In the genomic region with DNA sequence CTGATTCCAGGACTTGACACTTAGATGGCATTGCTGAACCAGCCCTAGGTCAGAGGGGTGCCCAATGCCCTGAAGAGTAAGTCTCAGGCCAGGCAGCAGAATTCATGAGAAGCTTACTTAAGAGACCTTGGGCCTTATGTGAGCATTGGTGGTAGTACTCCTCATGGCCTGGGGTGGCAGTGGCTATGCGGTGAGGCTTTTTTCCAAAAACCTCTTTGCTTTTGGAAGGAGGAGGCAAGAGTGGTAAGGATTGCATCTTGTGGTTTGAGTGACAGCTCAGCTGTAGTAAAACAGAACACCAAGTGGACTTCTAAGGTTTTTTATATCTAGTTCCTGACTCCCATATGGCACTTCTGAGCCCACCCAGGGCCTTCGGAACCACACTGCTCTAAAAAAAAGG, we compare ENCODE assay signal across 20 cellular contexts.
DNase-seq lines count a peak whose midpoint lies in the region; ATAC-seq and TF ChIP-seq lines count a peak whose summit lies in the region.
"Had no signal": no experiment of that assay in that cellular context is flagged by ENCODE, and none has a peak within 500 bp of the region (broad histone marks: within the 10 kb centered on the region; RNA-seq: fewer than 3 reads in every experiment).

No MANE protein-coding gene starts in this region.

- no peaks in the 10 kb centered on the region for H3K79me1 ChIP-seq in mesendoderm (ENCODE audit: low read length)

- peak; percentile 35 for DNase-seq in GM23338 (ENCODE audit: low spot score)
- peak; percentile 7 for DNase-seq in RPMI8226
- DNase-seq in mesendoderm, result peak; percentile 34
- no peak for DNase-seq in hippocampal formation (lab: John Stamatoyannopoulos, UW)
- DNase-seq in AML-193 (lab: John Stamatoyannopoulos, UW), result no peak
- DNase-seq in activated CD8-positive, alpha-beta memory T cell treated with anti-CD3 and anti-CD28 coated beads for 24 hours, result no peak
- DNase-seq: BE2C; CD4-positive, CD25-positive, alpha-beta regulatory T cell; DMS79; GF-D8; IMR-90; KG1; MG63; NCI-H2029; NCI-H446 treated with DMSO at 0.1 percent for 48 hours; NCI-H526; Peyer's patch; SIG-M5 had no signal

- no CpG with 5 or more reads among the region's 2 CpGs for WGBS in mesendoderm (ENCODE audit: extremely low coverage, insufficient coverage, low lambda C conversion rate)

- no peak overlapping the region for H2AFZ ChIP-seq in GM23338

- H3K4me3 ChIP-seq in GM23338 (no peak overlapping the region), mesendoderm (ENCODE audit: low read length) (no peak overlapping the region)
- H3K4me3 ChIP-seq: MG63, Peyer's patch, SK-N-MC had no signal

- H3K4me1 ChIP-seq in GM23338 (ENCODE audit: insufficient read depth), result no peaks in the 10 kb centered on the region
- H3K4me1 ChIP-seq in mesendoderm (ENCODE audit: control insufficient read depth, low read depth, low read length), result no peaks in the 10 kb centered on the region
- H3K4me1 ChIP-seq: BE2C, Peyer's patch had no signal

- H4K20me1 ChIP-seq in GM23338 (replicated peaks; ENCODE audit: insufficient read depth), result no peaks in the 10 kb centered on the region

- no peak overlapping the region for H4K5ac ChIP-seq in mesendoderm (ENCODE audit: low read length)

- H2BK5ac ChIP-seq in mesendoderm (ENCODE audit: low read length), result no peak overlapping the region

- no peaks in the 10 kb centered on the region for H3K36me3 ChIP-seq in GM23338 (ENCODE audit: insufficient read depth)
- H3K36me3 ChIP-seq in mesendoderm (ENCODE audit: control insufficient read depth, insufficient read depth, low read length), result no peaks in the 10 kb centered on the region
- H3K36me3 ChIP-seq: BE2C, MG63, Peyer's patch had no signal

- no peaks in the 10 kb centered on the region for H3F3A ChIP-seq in GM23338 (replicated peaks; ENCODE audit: low read depth)

- peaks cover 9% of the 10 kb centered on the region; the same call in 2 of the 3 replicates for H3K36me3 Mint-ChIP-seq in GM23338 (ENCODE audit: low read depth)
- H3K36me3 Mint-ChIP-seq: CD4-positive, CD25-positive, alpha-beta regulatory T cell had no signal

- H2BK120ac ChIP-seq in mesendoderm (ENCODE audit: low read depth, low read length), result no peak overlapping the region

- H3K56ac ChIP-seq in mesendoderm (ENCODE audit: low read length), result no peak overlapping the region

- no peak overlapping the region for H3K4me2 ChIP-seq in GM23338
- H3K4me2 ChIP-seq in mesendoderm (ENCODE audit: low read length), result no peak overlapping the region

- no peak overlapping the region for H4K8ac ChIP-seq in mesendoderm (ENCODE audit: low read depth, low read length)

- no peak overlapping the region for H3K27ac ChIP-seq in C4-2B
- no peak overlapping the region for H3K27ac ChIP-seq in GM23338 (ENCODE audit: low read depth)
- H3K27ac ChIP-seq in mesendoderm (ENCODE audit: low read depth, low read length), result no peak overlapping the region
- H3K27ac ChIP-seq: Peyer's patch, SK-N-MC had no signal

- H3K79me2 ChIP-seq in GM23338 (replicated peaks; ENCODE audit: insufficient read depth) (no peaks in the 10 kb centered on the region), mesendoderm (ENCODE audit: control insufficient read depth, insufficient read depth, low read length) (no peaks in the 10 kb centered on the region)

- no peak overlapping the region for H3K4me3 Mint-ChIP-seq in GM23338
- H3K4me3 Mint-ChIP-seq: CD4-positive, CD25-positive, alpha-beta regulatory T cell had no signal

- H3K4ac ChIP-seq in mesendoderm (ENCODE audit: low read depth, low read length), result no peak overlapping the region

- no peak overlapping the region for H3K23ac ChIP-seq in mesendoderm (ENCODE audit: low read length)

- H3K27ac Mint-ChIP-seq in GM23338, result no peak overlapping the region
- H3K27ac Mint-ChIP-seq: CD4-positive, CD25-positive, alpha-beta regulatory T cell had no signal

- no peak for ATAC-seq in GM23338

- 0 out of 2 replicates have a peak, but pooled peaks cover 5% of the 10 kb centered on the region for H3K9me2 ChIP-seq in GM23338 (ENCODE audit: insufficient read depth)

- H3K9ac ChIP-seq in mesendoderm (ENCODE audit: low read length), result no peak overlapping the region

- peak; percentile 26; the same call in 1 of the 2 replicates for TF ChIP-seq CTCF in C4-2B (conservative IDR thresholded peaks at IDR 0.05)
- peak; percentile 19 to 28; a peak in 2 of 4 replicates for TF ChIP-seq CTCF in GM23338 (conservative IDR thresholded peaks at IDR 0.05; ENCODE audit: low read depth in 2 of 2)

- H3K27me3 ChIP-seq in GM23338 (ENCODE audit: insufficient read depth) (no peaks in the 10 kb centered on the region), mesendoderm (ENCODE audit: insufficient read depth, low read length, poor library complexity) (no peaks in the 10 kb centered on the region)
- H3K27me3 ChIP-seq: BE2C, MG63, Peyer's patch had no signal

- H2AK5ac ChIP-seq in mesendoderm (ENCODE audit: low read length), result no peak overlapping the region

- H2BK15ac ChIP-seq in mesendoderm (replicated peaks; ENCODE audit: low read depth), result no peak overlapping the region

- H3K4me1 Mint-ChIP-seq in GM23338, result no peaks in the 10 kb centered on the region
- H3K4me1 Mint-ChIP-seq: CD4-positive, CD25-positive, alpha-beta regulatory T cell had no signal

- H3K9me3 Mint-ChIP-seq in GM23338, result peaks cover 28% of the 10 kb centered on the region

- H3K27me3 Mint-ChIP-seq in GM23338 (ENCODE audit: insufficient read depth, low read depth, poor library complexity), result peaks cover 5% of the 10 kb centered on the region
- H3K27me3 Mint-ChIP-seq: CD4-positive, CD25-positive, alpha-beta regulatory T cell had no signal

- no peak overlapping the region for H3K18ac ChIP-seq in mesendoderm (ENCODE audit: low read length)

TF ChIP-seq in GM23338, 12 proteins besides CTCF, POLR2A, EP300 and RAD21 (continues in another document):
- TF ChIP-seq ZNF331 (CRISPR knock-in tag; IDR thresholded peaks at IDR 0.05; ENCODE audit: low read depth) (no peak), STAT1 (IDR thresholded peaks at IDR 0.05; ENCODE audit: unreplicated experiment) (no peak), POLR2AphosphoS5 (IDR thresholded peaks at IDR 0.05; ENCODE audit: low read depth) (no peak), ZNF114 (CRISPR knock-in tag; IDR thresholded peaks at IDR 0.05) (no peak), JUNB (IDR thresholded peaks at IDR 0.05; ENCODE audit: unreplicated experiment) (no peak)
- TF ChIP-seq, protein P1, sequence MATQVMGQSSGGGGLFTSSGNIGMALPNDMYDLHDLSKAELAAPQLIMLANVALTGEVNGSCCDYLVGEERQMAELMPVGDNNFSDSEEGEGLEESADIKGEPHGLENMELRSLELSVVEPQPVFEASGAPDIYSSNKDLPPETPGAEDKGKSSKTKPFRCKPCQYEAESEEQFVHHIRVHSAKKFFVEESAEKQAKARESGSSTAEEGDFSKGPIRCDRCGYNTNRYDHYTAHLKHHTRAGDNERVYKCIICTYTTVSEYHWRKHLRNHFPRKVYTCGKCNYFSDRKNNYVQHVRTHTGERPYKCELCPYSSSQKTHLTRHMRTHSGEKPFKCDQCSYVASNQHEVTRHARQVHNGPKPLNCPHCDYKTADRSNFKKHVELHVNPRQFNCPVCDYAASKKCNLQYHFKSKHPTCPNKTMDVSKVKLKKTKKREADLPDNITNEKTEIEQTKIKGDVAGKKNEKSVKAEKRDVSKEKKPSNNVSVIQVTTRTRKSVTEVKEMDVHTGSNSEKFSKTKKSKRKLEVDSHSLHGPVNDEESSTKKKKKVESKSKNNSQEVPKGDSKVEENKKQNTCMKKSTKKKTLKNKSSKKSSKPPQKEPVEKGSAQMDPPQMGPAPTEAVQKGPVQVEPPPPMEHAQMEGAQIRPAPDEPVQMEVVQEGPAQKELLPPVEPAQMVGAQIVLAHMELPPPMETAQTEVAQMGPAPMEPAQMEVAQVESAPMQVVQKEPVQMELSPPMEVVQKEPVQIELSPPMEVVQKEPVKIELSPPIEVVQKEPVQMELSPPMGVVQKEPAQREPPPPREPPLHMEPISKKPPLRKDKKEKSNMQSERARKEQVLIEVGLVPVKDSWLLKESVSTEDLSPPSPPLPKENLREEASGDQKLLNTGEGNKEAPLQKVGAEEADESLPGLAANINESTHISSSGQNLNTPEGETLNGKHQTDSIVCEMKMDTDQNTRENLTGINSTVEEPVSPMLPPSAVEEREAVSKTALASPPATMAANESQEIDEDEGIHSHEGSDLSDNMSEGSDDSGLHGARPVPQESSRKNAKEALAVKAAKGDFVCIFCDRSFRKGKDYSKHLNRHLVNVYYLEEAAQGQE (IDR thresholded peaks at IDR 0.05; ENCODE audit: unreplicated experiment), result no peak
- TF ChIP-seq, protein P2, sequence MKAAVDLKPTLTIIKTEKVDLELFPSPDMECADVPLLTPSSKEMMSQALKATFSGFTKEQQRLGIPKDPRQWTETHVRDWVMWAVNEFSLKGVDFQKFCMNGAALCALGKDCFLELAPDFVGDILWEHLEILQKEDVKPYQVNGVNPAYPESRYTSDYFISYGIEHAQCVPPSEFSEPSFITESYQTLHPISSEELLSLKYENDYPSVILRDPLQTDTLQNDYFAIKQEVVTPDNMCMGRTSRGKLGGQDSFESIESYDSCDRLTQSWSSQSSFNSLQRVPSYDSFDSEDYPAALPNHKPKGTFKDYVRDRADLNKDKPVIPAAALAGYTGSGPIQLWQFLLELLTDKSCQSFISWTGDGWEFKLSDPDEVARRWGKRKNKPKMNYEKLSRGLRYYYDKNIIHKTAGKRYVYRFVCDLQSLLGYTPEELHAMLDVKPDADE (IDR thresholded peaks at IDR 0.05), result no peak

Comparison
In these comparisons a context has a peak if more than half of its experiments do, and no peak if none do; other contexts are left out.
1. DNase-seq: peak in GM23338 (single experiment), RPMI8226 (single experiment) and mesendoderm (single experiment); none in hippocampal formation (0 of 2), AML-193 (0 of 2) and activated CD8-positive, alpha-beta memory T cell treated with anti-CD3 and anti-CD28 coated beads for 24 hours (single experiment).